ENCODE assay signal across 1 cellular context in the genomic region with DNA sequence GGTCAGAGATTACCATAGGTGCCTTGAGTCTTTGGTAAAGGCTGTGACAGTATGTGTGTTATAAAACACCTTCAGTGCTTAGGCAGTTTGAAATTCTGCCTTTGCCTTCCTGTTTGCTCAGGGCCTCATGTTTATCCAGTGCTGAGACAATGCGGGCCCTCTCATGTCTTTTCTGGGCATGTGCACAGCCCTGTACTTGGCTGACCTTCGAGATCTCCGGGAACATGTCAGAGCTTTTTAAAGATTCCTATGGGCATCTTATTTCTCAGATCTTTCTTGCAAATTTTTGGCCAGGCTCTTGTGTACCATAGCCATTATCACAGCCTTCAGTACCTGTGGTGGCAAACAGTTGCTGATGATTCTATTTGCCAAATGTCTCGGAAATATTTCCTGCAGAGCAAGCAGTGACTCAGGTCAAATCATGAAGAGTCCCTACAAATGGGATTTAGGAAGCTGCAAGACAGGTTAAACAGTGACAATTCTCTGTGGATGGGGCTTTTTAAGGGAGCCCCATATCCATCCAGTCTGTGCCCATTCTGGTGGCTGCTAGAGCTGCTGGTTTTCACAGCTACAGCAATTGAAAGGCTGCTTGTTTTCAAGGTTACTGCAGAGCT.
TF ChIP-seq lines count a peak whose summit lies in the region.

No MANE protein-coding gene starts in this region.

TF ChIP-seq in HepG2, 621 proteins besides CTCF, POLR2A, EP300 and RAD21 (continued from another document and continues in another):
- TF ChIP-seq, protein P1, sequence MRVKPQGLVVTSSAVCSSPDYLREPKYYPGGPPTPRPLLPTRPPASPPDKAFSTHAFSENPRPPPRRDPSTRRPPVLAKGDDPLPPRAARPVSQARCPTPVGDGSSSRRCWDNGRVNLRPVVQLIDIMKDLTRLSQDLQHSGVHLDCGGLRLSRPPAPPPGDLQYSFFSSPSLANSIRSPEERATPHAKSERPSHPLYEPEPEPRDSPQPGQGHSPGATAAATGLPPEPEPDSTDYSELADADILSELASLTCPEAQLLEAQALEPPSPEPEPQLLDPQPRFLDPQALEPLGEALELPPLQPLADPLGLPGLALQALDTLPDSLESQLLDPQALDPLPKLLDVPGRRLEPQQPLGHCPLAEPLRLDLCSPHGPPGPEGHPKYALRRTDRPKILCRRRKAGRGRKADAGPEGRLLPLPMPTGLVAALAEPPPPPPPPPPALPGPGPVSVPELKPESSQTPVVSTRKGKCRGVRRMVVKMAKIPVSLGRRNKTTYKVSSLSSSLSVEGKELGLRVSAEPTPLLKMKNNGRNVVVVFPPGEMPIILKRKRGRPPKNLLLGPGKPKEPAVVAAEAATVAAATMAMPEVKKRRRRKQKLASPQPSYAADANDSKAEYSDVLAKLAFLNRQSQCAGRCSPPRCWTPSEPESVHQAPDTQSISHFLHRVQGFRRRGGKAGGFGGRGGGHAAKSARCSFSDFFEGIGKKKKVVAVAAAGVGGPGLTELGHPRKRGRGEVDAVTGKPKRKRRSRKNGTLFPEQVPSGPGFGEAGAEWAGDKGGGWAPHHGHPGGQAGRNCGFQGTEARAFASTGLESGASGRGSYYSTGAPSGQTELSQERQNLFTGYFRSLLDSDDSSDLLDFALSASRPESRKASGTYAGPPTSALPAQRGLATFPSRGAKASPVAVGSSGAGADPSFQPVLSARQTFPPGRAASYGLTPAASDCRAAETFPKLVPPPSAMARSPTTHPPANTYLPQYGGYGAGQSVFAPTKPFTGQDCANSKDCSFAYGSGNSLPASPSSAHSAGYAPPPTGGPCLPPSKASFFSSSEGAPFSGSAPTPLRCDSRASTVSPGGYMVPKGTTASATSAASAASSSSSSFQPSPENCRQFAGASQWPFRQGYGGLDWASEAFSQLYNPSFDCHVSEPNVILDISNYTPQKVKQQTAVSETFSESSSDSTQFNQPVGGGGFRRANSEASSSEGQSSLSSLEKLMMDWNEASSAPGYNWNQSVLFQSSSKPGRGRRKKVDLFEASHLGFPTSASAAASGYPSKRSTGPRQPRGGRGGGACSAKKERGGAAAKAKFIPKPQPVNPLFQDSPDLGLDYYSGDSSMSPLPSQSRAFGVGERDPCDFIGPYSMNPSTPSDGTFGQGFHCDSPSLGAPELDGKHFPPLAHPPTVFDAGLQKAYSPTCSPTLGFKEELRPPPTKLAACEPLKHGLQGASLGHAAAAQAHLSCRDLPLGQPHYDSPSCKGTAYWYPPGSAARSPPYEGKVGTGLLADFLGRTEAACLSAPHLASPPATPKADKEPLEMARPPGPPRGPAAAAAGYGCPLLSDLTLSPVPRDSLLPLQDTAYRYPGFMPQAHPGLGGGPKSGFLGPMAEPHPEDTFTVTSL (CRISPR knock-in tag; IDR thresholded peaks at IDR 0.05; ENCODE audit: borderline replicate concordance): peak; percentile 61; the same call in 1 of the 2 replicates
- TF ChIP-seq KDM5B (CRISPR knock-in tag; IDR thresholded peaks at IDR 0.05; ENCODE audit: borderline replicate concordance) (no peak), FOSL1 (CRISPR knock-in tag; IDR thresholded peaks at IDR 0.05; ENCODE audit: borderline replicate concordance) (no peak), GABPB1 (CRISPR knock-in tag; IDR thresholded peaks at IDR 0.05) (no peak; the same call in 1 of the 2 replicates), TSC22D2 (CRISPR knock-in tag; IDR thresholded peaks at IDR 0.05; ENCODE audit: borderline replicate concordance) (no peak), RBM39 (IDR thresholded peaks at IDR 0.05; ENCODE audit: low read depth, low read length, poor library complexity, severe bottlenecking) (no peak), WIZ (CRISPR knock-in tag; IDR thresholded peaks at IDR 0.05) (no peak), ELK4 (CRISPR knock-in tag; IDR thresholded peaks at IDR 0.05; ENCODE audit: borderline replicate concordance) (no peak), HNRNPK (IDR thresholded peaks at IDR 0.05; ENCODE audit: low read depth, low read length, poor library complexity, severe bottlenecking) (no peak), ZNF12 (CRISPR knock-in tag; IDR thresholded peaks at IDR 0.05) (peak; percentile 33; the same call in 1 of the 2 replicates), HIC2 (CRISPR knock-in tag; IDR thresholded peaks at IDR 0.05; ENCODE audit: low read depth) (no peak), NFKB2 (CRISPR knock-in tag; IDR thresholded peaks at IDR 0.05; ENCODE audit: borderline replicate concordance) (no peak), ZNF343 (CRISPR knock-in tag; IDR thresholded peaks at IDR 0.05) (no peak), ZNF335 (CRISPR knock-in tag; IDR thresholded peaks at IDR 0.05) (no peak), ZNF670 (CRISPR knock-in tag; IDR thresholded peaks at IDR 0.05; ENCODE audit: borderline replicate concordance) (no peak), DNMT3B (CRISPR knock-in tag; conservative IDR thresholded peaks at IDR 0.05) (no peak; the same call in 1 of the 2 replicates), LRRFIP1 (CRISPR knock-in tag; conservative IDR thresholded peaks at IDR 0.05) (no peak), POLR2G (IDR thresholded peaks at IDR 0.05; ENCODE audit: low read depth, low read length) (peak; percentile 60), ZNF160 (CRISPR knock-in tag; IDR thresholded peaks at IDR 0.05) (no peak), ZNF550 (CRISPR knock-in tag; IDR thresholded peaks at IDR 0.05; ENCODE audit: borderline replicate concordance) (no peak), ZKSCAN5 (CRISPR knock-in tag; IDR thresholded peaks at IDR 0.05) (no peak), MEIS2 (CRISPR knock-in tag; IDR thresholded peaks at IDR 0.05) (no peak), BATF2 (CRISPR knock-in tag; IDR thresholded peaks at IDR 0.05) (no peak), MAFF (IDR thresholded peaks at IDR 0.05; ENCODE audit: low read depth, low read length) (no peak), AFF4 (CRISPR knock-in tag; IDR thresholded peaks at IDR 0.05) (no peak), HDAC2 (CRISPR knock-in tag; IDR thresholded peaks at IDR 0.05) (peak; percentile 72; the same call in 1 of the 2 replicates), HMGXB4 (CRISPR knock-in tag; IDR thresholded peaks at IDR 0.05; ENCODE audit: borderline replicate concordance in 1 of 2, low read depth in 1 of 2) (no peak), ZNF232 (CRISPR knock-in tag; IDR thresholded peaks at IDR 0.05; ENCODE audit: borderline replicate concordance) (peak; percentile 54; the same call in 1 of the 2 replicates), ZBTB7B (CRISPR knock-in tag; IDR thresholded peaks at IDR 0.05) (no peak), CCDC6 (CRISPR knock-in tag; IDR thresholded peaks at IDR 0.05) (no peak), ZSCAN12 (CRISPR knock-in tag; IDR thresholded peaks at IDR 0.05) (no peak)
- TF ChIP-seq, protein P2, sequence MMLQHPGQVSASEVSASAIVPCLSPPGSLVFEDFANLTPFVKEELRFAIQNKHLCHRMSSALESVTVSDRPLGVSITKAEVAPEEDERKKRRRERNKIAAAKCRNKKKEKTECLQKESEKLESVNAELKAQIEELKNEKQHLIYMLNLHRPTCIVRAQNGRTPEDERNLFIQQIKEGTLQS (CRISPR knock-in tag; IDR thresholded peaks at IDR 0.05): no peak
- TF ChIP-seq, protein P3, sequence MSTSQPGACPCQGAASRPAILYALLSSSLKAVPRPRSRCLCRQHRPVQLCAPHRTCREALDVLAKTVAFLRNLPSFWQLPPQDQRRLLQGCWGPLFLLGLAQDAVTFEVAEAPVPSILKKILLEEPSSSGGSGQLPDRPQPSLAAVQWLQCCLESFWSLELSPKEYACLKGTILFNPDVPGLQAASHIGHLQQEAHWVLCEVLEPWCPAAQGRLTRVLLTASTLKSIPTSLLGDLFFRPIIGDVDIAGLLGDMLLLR (CRISPR knock-in tag; IDR thresholded peaks at IDR 0.05): no peak
- TF ChIP-seq, protein P4, sequence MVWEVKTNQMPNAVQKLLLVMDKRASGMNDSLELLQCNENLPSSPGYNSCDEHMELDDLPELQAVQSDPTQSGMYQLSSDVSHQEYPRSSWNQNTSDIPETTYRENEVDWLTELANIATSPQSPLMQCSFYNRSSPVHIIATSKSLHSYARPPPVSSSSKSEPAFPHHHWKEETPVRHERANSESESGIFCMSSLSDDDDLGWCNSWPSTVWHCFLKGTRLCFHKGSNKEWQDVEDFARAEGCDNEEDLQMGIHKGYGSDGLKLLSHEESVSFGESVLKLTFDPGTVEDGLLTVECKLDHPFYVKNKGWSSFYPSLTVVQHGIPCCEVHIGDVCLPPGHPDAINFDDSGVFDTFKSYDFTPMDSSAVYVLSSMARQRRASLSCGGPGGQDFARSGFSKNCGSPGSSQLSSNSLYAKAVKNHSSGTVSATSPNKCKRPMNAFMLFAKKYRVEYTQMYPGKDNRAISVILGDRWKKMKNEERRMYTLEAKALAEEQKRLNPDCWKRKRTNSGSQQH (CRISPR knock-in tag; IDR thresholded peaks at IDR 0.05; ENCODE audit: low read depth): no peak
